9 cellular contexts compared by ENCODE assay signal in the genomic region with DNA sequence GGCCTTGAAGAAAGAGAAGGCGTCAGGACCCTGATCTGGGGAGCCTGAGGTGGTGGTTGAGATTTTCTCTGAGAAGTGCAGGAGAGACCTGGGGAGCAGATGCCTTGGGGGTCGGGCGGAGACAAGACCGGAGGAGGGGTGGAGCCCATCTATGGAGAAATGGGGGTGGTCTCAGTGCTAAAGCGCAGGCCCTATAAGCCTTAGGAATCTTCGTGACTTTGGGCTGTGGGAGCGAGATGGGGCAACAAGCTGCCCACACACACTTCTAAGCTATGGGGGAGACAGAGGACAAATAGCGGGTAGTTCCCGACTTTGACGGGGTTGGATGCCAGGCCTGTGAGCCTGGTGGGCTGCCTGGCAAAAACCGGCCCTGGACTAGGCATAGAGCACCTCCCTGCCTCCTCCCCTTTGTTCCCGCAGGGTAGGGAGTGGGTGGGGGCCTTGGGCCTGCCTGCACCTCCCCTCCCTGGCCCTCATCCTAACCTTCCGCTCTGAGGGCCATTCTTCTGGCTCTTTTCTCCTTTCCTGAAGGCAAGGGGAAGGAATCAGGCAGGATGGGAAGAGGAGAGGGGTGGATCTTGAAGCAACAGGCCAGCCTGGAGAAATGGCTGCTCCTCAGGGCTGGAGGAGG. TPM values are rescaled to one million over a fixed set of nuclear protein-coding genes. Genes with fewer than 3 reads are reported as not detected.
DNase-seq lines count a peak whose midpoint lies in the region; ATAC-seq and TF ChIP-seq lines count a peak whose summit lies in the region.
"Had no signal": no experiment of that assay in that cellular context is flagged by ENCODE, and none has a peak within 500 bp of the region (broad histone marks: within the 10 kb centered on the region; RNA-seq: fewer than 3 reads in every experiment).

No MANE protein-coding gene starts in this region.

- H3K27me3 Mint-ChIP-seq in activated CD4-positive, alpha-beta T cell treated with anti-CD3 and anti-CD28 coated beads for 36 hours, result no peaks in the 10 kb centered on the region

- H3K4me3 Mint-ChIP-seq in activated CD4-positive, alpha-beta T cell treated with anti-CD3 and anti-CD28 coated beads for 36 hours, result peak overlapping the region; percentile 96

- H3K27ac Mint-ChIP-seq in activated CD4-positive, alpha-beta T cell treated with anti-CD3 and anti-CD28 coated beads for 36 hours, result peak overlapping the region; percentile 91

- no peak for TF ChIP-seq CTCF in ovary (IDR thresholded peaks at IDR 0.05)
- no peak for TF ChIP-seq CTCF in GM10248 (IDR thresholded peaks at IDR 0.05; ENCODE audit: control extremely low read depth, extremely low read depth, low read depth, missing control alignments)

- no peaks in the 10 kb centered on the region for H3K9me3 ChIP-seq in ovary

- TF ChIP-seq POLR2A in ovary (IDR thresholded peaks at IDR 0.05), result no peak

- H3K9me3 Mint-ChIP-seq in activated CD4-positive, alpha-beta T cell treated with anti-CD3 and anti-CD28 coated beads for 36 hours (ENCODE audit: low read depth), result no peaks in the 10 kb centered on the region

- intact Hi-C loops in activated CD4-positive, alpha-beta T cell treated with anti-CD3 and anti-CD28 coated beads for 36 hours (cut with DNase I, micrococcal nuclease), result loop anchor here in 1 of 2 experiments (5.0 kb wide), 1 partner anchor 441 kb away; a partner anchor contains a TSS
- intact Hi-C loops in ovary (cut with DNase I), result no loop called here

- H3K4me1 ChIP-seq in ovary (ENCODE audit: insufficient read depth), result peaks cover 11% of the 10 kb centered on the region

- POLR2A ChIA-PET in activated CD4-positive, alpha-beta T cell treated with anti-CD3 and anti-CD28 coated beads for 36 hours (lab: Charles Lee), result no interaction called here
- POLR2A ChIA-PET in GM10248 (lab: Yijun Ruan, JAX), result no interaction called here

- CTCF ChIA-PET in activated CD4-positive, alpha-beta T cell treated with anti-CD3 and anti-CD28 coated beads for 36 hours (lab: Charles Lee), result interaction anchor here (0.7 to 4.4 kb wide), 4 partner anchors 10 to 260 kb away, joined by 3 to 34 read pairs (median 4); a partner anchor contains a TSS
- CTCF ChIA-PET in GM10248 (lab: Yijun Ruan, JAX), result interaction anchor here (1.7 to 7.9 kb wide), 3 partner anchors 9 to 44 kb away, joined by 5 to 60 read pairs (median 53); a partner anchor contains a TSS

- peak overlapping the region; percentile 87 to 88 for H3K27ac ChIP-seq in ovary

- peaks cover 16% of the 10 kb centered on the region for H3K36me3 Mint-ChIP-seq in activated CD4-positive, alpha-beta T cell treated with anti-CD3 and anti-CD28 coated beads for 36 hours (ENCODE audit: low read depth)

- DNase-seq in activated CD4-positive, alpha-beta T cell treated with anti-CD3 and anti-CD28 coated beads for 36 hours, result no peak
- DNase-seq in activated CD4-positive, alpha-beta T cell treated with anti-CD3 and anti-CD28 coated beads for 4 hours, result no peak
- peak; percentile 59 for DNase-seq in activated CD8-positive, alpha-beta memory T cell treated with anti-CD3 and anti-CD28 coated beads, Interleukin-2, amount 50 U/mL, for 48 hours
- peak; percentile 24 for DNase-seq in foreskin melanocyte
- DNase-seq in ovary, result peak in 2 of 5 donors; percentile 53 to 60
- no peak for DNase-seq in NCI-H524 treated with DMSO at 0.1 percent for 48 hours (lab: John Stamatoyannopoulos, UW)
- no peak for DNase-seq in GM10248 (ENCODE audit: extremely low spot score)
- DNase-seq in NCI-H2171 (lab: John Stamatoyannopoulos, UW), result no peak

- H3K36me3 ChIP-seq in ovary, result no peaks in the 10 kb centered on the region

- no peak for TF ChIP-seq EP300 in ovary (IDR thresholded peaks at IDR 0.05)

- WGBS in ovary, 3 donors, result 0 to 3% (median 2%) methylated on average over 13 of the region's 13 CpGs

- no peaks in the 10 kb centered on the region for H3K27me3 ChIP-seq in ovary

- ATAC-seq in activated CD4-positive, alpha-beta T cell treated with anti-CD3 and anti-CD28 coated beads for 36 hours, result peak; percentile 8

- peaks cover 36% of the 10 kb centered on the region for H3K4me1 Mint-ChIP-seq in activated CD4-positive, alpha-beta T cell treated with anti-CD3 and anti-CD28 coated beads for 36 hours

- H3K4me3 ChIP-seq in ovary, result peak overlapping the region; percentile 75

RNA-seq across cellular contexts. Expression of a gene that starts 0.9 kb away (rescaled TPM):
- 10 to 100 TPM; 61.4 to 68.9 TPM for total RNA-seq in activated CD4-positive, alpha-beta T cell treated with anti-CD3 and anti-CD28 coated beads for 36 hours
- 100 to 1,000 TPM in 4 of 7 donors, 10 to 100 TPM in 3; 73.6 to 142 (median 102) TPM for total RNA-seq in ovary
- polyA plus RNA-seq in ovary, result 10 to 100 TPM; 74.7 to 77.7 TPM

RNA-seq across cellular contexts. Expression of a gene that starts 2.4 kb away (rescaled TPM):
- total RNA-seq in activated CD4-positive, alpha-beta T cell treated with anti-CD3 and anti-CD28 coated beads for 36 hours, result 1 to 10 TPM; 2.7 to 4.2 TPM
- total RNA-seq in ovary, result 1 to 10 TPM in 3 of 7 donors, under 1 TPM in 4; 0.31 to 2.3 (median 0.88) TPM
- polyA plus RNA-seq in ovary, result 1 to 10 TPM; 1.6 to 1.8 TPM
- total RNA-seq: glomerular endothelial cell had no signal

RNA-seq across cellular contexts. Expression of a gene that starts 11.4 kb away (rescaled TPM):
- not detected for total RNA-seq in activated CD4-positive, alpha-beta T cell treated with anti-CD3 and anti-CD28 coated beads for 36 hours
- 10 to 100 TPM in 1 of 7 donors, 1 to 10 TPM in 6; 1.5 to 12.3 (median 3.7) TPM for total RNA-seq in ovary
- 10 to 100 TPM in 1 of 2 donors, 1 to 10 TPM in 1; 8.2 to 11.9 TPM for polyA plus RNA-seq in ovary

RNA-seq across cellular contexts. Expression of a gene that starts 38.9 kb away (rescaled TPM):
- total RNA-seq in activated CD4-positive, alpha-beta T cell treated with anti-CD3 and anti-CD28 coated beads for 36 hours, result under 1 TPM; 0.09 to 0.14 TPM
- total RNA-seq in ovary, result 100 to 1,000 TPM in 2 of 7 donors, 10 to 100 TPM in 5; 31.3 to 114 (median 47.5) TPM
- 10 to 100 TPM; 21.4 to 50.7 TPM for polyA plus RNA-seq in ovary

RNA-seq across cellular contexts. Expression of a gene that starts 45.8 kb away (rescaled TPM):
- total RNA-seq in activated CD4-positive, alpha-beta T cell treated with anti-CD3 and anti-CD28 coated beads for 36 hours, result 10 to 100 TPM; 13.9 to 14.1 TPM
- 10 to 100 TPM in 1 of 7 donors, 1 to 10 TPM in 6; 2.5 to 18.2 (median 6.2) TPM for total RNA-seq in ovary
- polyA plus RNA-seq in ovary, result 1 to 10 TPM; 3.7 to 8.9 TPM

Comparison
In these comparisons a context has a peak if more than half of its experiments do, and no peak if none do; other contexts are left out.
1. DNase-seq: peak in activated CD8-positive, alpha-beta memory T cell treated with anti-CD3 and anti-CD28 coated beads, Interleukin-2, amount 50 U/mL, for 48 hours (single experiment) and foreskin melanocyte (single experiment); none in activated CD4-positive, alpha-beta T cell treated with anti-CD3 and anti-CD28 coated beads for 36 hours (single experiment), activated CD4-positive, alpha-beta T cell treated with anti-CD3 and anti-CD28 coated beads for 4 hours (0 of 2), NCI-H524 treated with DMSO at 0.1 percent for 48 hours (single experiment), GM10248 (single experiment) and NCI-H2171 (single experiment).